ENCODE assay signal across 1 cellular context in genomic region chr19:3762501-3763459, GRCh38.
A peak's percentile ranks its signal among the peaks of the same experiment; 100 is the strongest.
TF ChIP-seq lines count a peak whose summit lies in the region.

Gene MRPL54 (plus strand): TSS chr19:3762682. CDS start chr19:3762701, 19 bp downstream.

TF ChIP-seq in HepG2, 621 proteins besides CTCF, POLR2A, EP300 and RAD21 (continued from another document and continues in another):
- TF ChIP-seq ZNF30 (CRISPR knock-in tag; IDR thresholded peaks at IDR 0.05) (no peak), ZNF704 (CRISPR knock-in tag; IDR thresholded peaks at IDR 0.05; ENCODE audit: borderline replicate concordance) (no peak), ZNF329 (CRISPR knock-in tag; IDR thresholded peaks at IDR 0.05; ENCODE audit: low read depth) (peak; percentile 100), PATZ1 (CRISPR knock-in tag; IDR thresholded peaks at IDR 0.05) (peak; percentile 45; the same call in 1 of the 2 replicates), BORCS8-MEF2B (CRISPR knock-in tag; IDR thresholded peaks at IDR 0.05) (peak; percentile 84), IRX3 (CRISPR knock-in tag; IDR thresholded peaks at IDR 0.05; ENCODE audit: borderline replicate concordance, low read depth) (no peak), HOXA5 (CRISPR knock-in tag; IDR thresholded peaks at IDR 0.05) (peak; percentile 12; the same call in 1 of the 2 replicates), MXD4 (CRISPR knock-in tag; IDR thresholded peaks at IDR 0.05) (no peak; the same call in 1 of the 2 replicates), ZSCAN22 (CRISPR knock-in tag; IDR thresholded peaks at IDR 0.05) (no peak), CHD4 (IDR thresholded peaks at IDR 0.05; ENCODE audit: borderline replicate concordance, low read length) (no peak), SNAPC2 (CRISPR knock-in tag; IDR thresholded peaks at IDR 0.05) (no peak), CERS6 (CRISPR knock-in tag; IDR thresholded peaks at IDR 0.05) (no peak), ZNF616 (CRISPR knock-in tag; IDR thresholded peaks at IDR 0.05; ENCODE audit: low read depth) (no peak), ZNF580 (CRISPR knock-in tag; IDR thresholded peaks at IDR 0.05; ENCODE audit: borderline replicate concordance, low read depth) (peak; percentile 32; the same call in 1 of the 2 replicates), MXI1 (IDR thresholded peaks at IDR 0.05; ENCODE audit: borderline replicate concordance, low read depth, low read length) (peak; percentile 56; the same call in 1 of the 3 replicates), ZNF281 (CRISPR knock-in tag; IDR thresholded peaks at IDR 0.05; ENCODE audit: borderline replicate concordance) (no peak), GATA4 (IDR thresholded peaks at IDR 0.05; ENCODE audit: borderline replicate concordance, low read depth) (peak; percentile 37; the same call in 1 of the 2 replicates), RNF2 (conservative IDR thresholded peaks at IDR 0.05; ENCODE audit: low read depth) (0 out of 2 replicates have a peak, but pooled peaks have one; percentile 47), YEATS4 (CRISPR knock-in tag; IDR thresholded peaks at IDR 0.05; ENCODE audit: borderline replicate concordance) (peak; percentile 79), MAF1 (CRISPR knock-in tag; IDR thresholded peaks at IDR 0.05; ENCODE audit: borderline replicate concordance) (0 out of 2 replicates have a peak, but pooled peaks have one; percentile 26), PTBP1 (IDR thresholded peaks at IDR 0.05; ENCODE audit: low read depth, low read length, poor library complexity, severe bottlenecking) (no peak), ZNF17 (CRISPR knock-in tag; IDR thresholded peaks at IDR 0.05) (no peak), CBX2 (IDR thresholded peaks at IDR 0.05; ENCODE audit: low read depth, low read length) (no peak), CBX2 (CRISPR knock-in tag; IDR thresholded peaks at IDR 0.05; ENCODE audit: low read depth) (no peak), ZNF296 (CRISPR knock-in tag; conservative IDR thresholded peaks at IDR 0.05) (no peak), ZBTB3 (CRISPR knock-in tag; IDR thresholded peaks at IDR 0.05; ENCODE audit: borderline replicate concordance, low read depth) (no peak), IKZF4 (CRISPR knock-in tag; IDR thresholded peaks at IDR 0.05; ENCODE audit: borderline replicate concordance, low read depth, not compliant biosample characterization) (no peak), TEAD2 (CRISPR knock-in tag; IDR thresholded peaks at IDR 0.05) (no peak), ZBTB39 (CRISPR knock-in tag; IDR thresholded peaks at IDR 0.05) (no peak), ZBTB37 (CRISPR knock-in tag; IDR thresholded peaks at IDR 0.05) (no peak), ZFP41 (CRISPR knock-in tag; IDR thresholded peaks at IDR 0.05; ENCODE audit: borderline replicate concordance) (peak; percentile 41; the same call in 1 of the 2 replicates), TBP (CRISPR knock-in tag; IDR thresholded peaks at IDR 0.05) (no peak), TEAD3 (CRISPR knock-in tag; optimal IDR thresholded peaks at IDR 0.05; ENCODE audit: borderline replicate concordance) (peak; percentile 84), ZNF691 (CRISPR knock-in tag; IDR thresholded peaks at IDR 0.05; ENCODE audit: borderline replicate concordance, low read depth) (no peak), MAZ (IDR thresholded peaks at IDR 0.05; ENCODE audit: borderline replicate concordance, low read depth, low read length) (0 out of 2 replicates have a peak, but pooled peaks have one; percentile 19), MAZ (CRISPR knock-in tag; IDR thresholded peaks at IDR 0.05; ENCODE audit: low read depth) (peak; percentile 81), ATF2 (CRISPR knock-in tag; IDR thresholded peaks at IDR 0.05) (peak; percentile 89), ZHX1 (CRISPR knock-in tag; IDR thresholded peaks at IDR 0.05; ENCODE audit: low read depth) (peak; percentile 89; the same call in 1 of the 2 replicates), ZNF644 (CRISPR knock-in tag; IDR thresholded peaks at IDR 0.05; ENCODE audit: low read depth) (no peak), KLF6 (CRISPR knock-in tag; IDR thresholded peaks at IDR 0.05) (no peak; the same call in 1 of the 2 replicates), ZNF205 (CRISPR knock-in tag; IDR thresholded peaks at IDR 0.05) (peak; percentile 13; the same call in 1 of the 2 replicates), ZNF160 (CRISPR knock-in tag; IDR thresholded peaks at IDR 0.05) (0 out of 2 replicates have a peak, but pooled peaks have one; percentile 43), PLSCR1 (CRISPR knock-in tag; IDR thresholded peaks at IDR 0.05; ENCODE audit: borderline replicate concordance) (no peak)
